ENCODE assay signal across 1 cellular context in genomic region chr11:88383446-88383845, GRCh38.
TF ChIP-seq lines count a peak whose summit lies in the region.

No MANE protein-coding gene starts in this region.

TF ChIP-seq in WTC11, 78 proteins besides CTCF, POLR2A, EP300 and RAD21 (continued from another document):
- TF ChIP-seq, protein P1, sequence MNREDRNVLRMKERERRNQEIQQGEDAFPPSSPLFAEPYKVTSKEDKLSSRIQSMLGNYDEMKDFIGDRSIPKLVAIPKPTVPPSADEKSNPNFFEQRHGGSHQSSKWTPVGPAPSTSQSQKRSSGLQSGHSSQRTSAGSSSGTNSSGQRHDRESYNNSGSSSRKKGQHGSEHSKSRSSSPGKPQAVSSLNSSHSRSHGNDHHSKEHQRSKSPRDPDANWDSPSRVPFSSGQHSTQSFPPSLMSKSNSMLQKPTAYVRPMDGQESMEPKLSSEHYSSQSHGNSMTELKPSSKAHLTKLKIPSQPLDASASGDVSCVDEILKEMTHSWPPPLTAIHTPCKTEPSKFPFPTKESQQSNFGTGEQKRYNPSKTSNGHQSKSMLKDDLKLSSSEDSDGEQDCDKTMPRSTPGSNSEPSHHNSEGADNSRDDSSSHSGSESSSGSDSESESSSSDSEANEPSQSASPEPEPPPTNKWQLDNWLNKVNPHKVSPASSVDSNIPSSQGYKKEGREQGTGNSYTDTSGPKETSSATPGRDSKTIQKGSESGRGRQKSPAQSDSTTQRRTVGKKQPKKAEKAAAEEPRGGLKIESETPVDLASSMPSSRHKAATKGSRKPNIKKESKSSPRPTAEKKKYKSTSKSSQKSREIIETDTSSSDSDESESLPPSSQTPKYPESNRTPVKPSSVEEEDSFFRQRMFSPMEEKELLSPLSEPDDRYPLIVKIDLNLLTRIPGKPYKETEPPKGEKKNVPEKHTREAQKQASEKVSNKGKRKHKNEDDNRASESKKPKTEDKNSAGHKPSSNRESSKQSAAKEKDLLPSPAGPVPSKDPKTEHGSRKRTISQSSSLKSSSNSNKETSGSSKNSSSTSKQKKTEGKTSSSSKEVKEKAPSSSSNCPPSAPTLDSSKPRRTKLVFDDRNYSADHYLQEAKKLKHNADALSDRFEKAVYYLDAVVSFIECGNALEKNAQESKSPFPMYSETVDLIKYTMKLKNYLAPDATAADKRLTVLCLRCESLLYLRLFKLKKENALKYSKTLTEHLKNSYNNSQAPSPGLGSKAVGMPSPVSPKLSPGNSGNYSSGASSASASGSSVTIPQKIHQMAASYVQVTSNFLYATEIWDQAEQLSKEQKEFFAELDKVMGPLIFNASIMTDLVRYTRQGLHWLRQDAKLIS (CRISPR knock-in tag; IDR thresholded peaks at IDR 0.05; ENCODE audit: borderline replicate concordance) = no peak
- TF ChIP-seq FOXK1 (CRISPR knock-in tag; IDR thresholded peaks at IDR 0.05) (no peak), ZNF512 (CRISPR knock-in tag; IDR thresholded peaks at IDR 0.05; ENCODE audit: borderline replicate concordance) (no peak)
